In the genomic region with DNA sequence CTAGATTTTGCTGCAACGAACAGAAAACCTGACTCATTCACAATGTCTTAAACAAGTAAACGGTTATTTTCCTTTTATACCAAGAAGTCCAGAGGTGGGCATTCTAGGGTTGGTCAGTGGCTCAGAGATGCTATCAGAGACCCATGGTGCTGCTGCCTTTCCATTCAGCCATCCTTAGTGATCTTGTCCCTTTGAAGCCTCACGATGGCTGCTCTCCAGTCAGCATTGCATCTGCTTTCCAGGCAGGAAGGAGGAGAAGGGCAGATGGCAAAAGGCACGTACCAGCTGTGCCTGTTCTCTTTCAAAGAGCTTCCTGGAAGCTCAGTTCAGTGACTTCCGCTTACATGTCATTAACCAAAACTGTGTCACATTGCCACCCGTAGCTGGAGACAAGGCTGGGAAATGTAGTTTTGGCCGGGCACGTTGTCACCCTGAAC, we compare ENCODE assay signal across 8 cellular contexts. TPM values are rescaled to one million over a fixed set of nuclear protein-coding genes. Genes with fewer than 3 reads are reported as not detected.
DNase-seq lines count a peak whose midpoint lies in the region; ATAC-seq and TF ChIP-seq lines count a peak whose summit lies in the region.

No MANE protein-coding gene starts in this region.

- no peaks in the 10 kb centered on the region for H3K27me3 ChIP-seq in right atrium auricular region

- H3K4me3 Mint-ChIP-seq in activated naive CD4-positive, alpha-beta T cell treated with anti-CD3 and anti-CD28 coated beads, Interleukin-2, amount 50 U/mL, for 24 hours: peak overlapping the region; percentile 79
- peak overlapping the region; percentile 94 for H3K4me3 Mint-ChIP-seq in memory B cell

- peak overlapping the region; percentile 96 for H3K27ac Mint-ChIP-seq in activated naive CD4-positive, alpha-beta T cell treated with anti-CD3 and anti-CD28 coated beads, Interleukin-2, amount 50 U/mL, for 24 hours
- peak overlapping the region; percentile 91 for H3K27ac Mint-ChIP-seq in memory B cell

- no peaks in the 10 kb centered on the region for H3K9me3 Mint-ChIP-seq in activated naive CD4-positive, alpha-beta T cell treated with anti-CD3 and anti-CD28 coated beads, Interleukin-2, amount 50 U/mL, for 24 hours
- H3K9me3 Mint-ChIP-seq in memory B cell: no peaks in the 10 kb centered on the region

- H3K4me1 ChIP-seq in right atrium auricular region: peaks cover 0 to 28% of the 10 kb centered on the region in 2 donors

- TF ChIP-seq CTCF in right atrium auricular region (IDR thresholded peaks at IDR 0.05): no peak

- ATAC-seq in Right ventricle myocardium superior (ENCODE audit: poor library complexity) (peak; percentile 77), HG03066 (IDR thresholded peaks at IDR 0.05; ENCODE audit: low read depth, unreplicated experiment) (peak; percentile 85), memory B cell (ENCODE audit: low read depth) (peak; percentile 97)

- H3K4me1 Mint-ChIP-seq in activated naive CD4-positive, alpha-beta T cell treated with anti-CD3 and anti-CD28 coated beads, Interleukin-2, amount 50 U/mL, for 24 hours: peaks cover 16% of the 10 kb centered on the region
- peaks cover 38% of the 10 kb centered on the region for H3K4me1 Mint-ChIP-seq in memory B cell

- H3K27me3 Mint-ChIP-seq in activated naive CD4-positive, alpha-beta T cell treated with anti-CD3 and anti-CD28 coated beads, Interleukin-2, amount 50 U/mL, for 24 hours: no peaks in the 10 kb centered on the region
- H3K27me3 Mint-ChIP-seq in memory B cell: no peaks in the 10 kb centered on the region

- H3K4me3 ChIP-seq in right atrium auricular region: no peak overlapping the region

- H3K9me3 ChIP-seq in right atrium auricular region: no peaks in the 10 kb centered on the region

- DNase-seq in Right ventricle myocardium superior: peak; percentile 51
- no peak for DNase-seq in right atrium auricular region (ENCODE audit: low spot score)
- peak; percentile 23 to 24 for DNase-seq in memory B cell (ENCODE audit: low spot score in 2 of 2)
- DNase-seq in stimulated activated naive CD4-positive, alpha-beta T cell (lab: John Stamatoyannopoulos, UW): peak in 5 of 6 experiments; percentile 5 to 52 (median 48)
- DNase-seq in NCI-H2196 treated with DMSO at 0.1 percent for 48 hours (lab: John Stamatoyannopoulos, UW; ENCODE audit: unreplicated experiment): no peak

- no peaks in the 10 kb centered on the region for H3K36me3 ChIP-seq in right atrium auricular region

- H3K36me3 Mint-ChIP-seq in activated naive CD4-positive, alpha-beta T cell treated with anti-CD3 and anti-CD28 coated beads, Interleukin-2, amount 50 U/mL, for 24 hours: peaks cover 6% of the 10 kb centered on the region
- peaks cover 3% of the 10 kb centered on the region for H3K36me3 Mint-ChIP-seq in memory B cell

- intact Hi-C loops in Right ventricle myocardium superior (cut with DNase I): no loop called here

- no peak overlapping the region for H3K27ac ChIP-seq in right atrium auricular region

TF ChIP-seq in PFSK-1, 5 proteins besides CTCF, POLR2A, EP300 and RAD21:
- TF ChIP-seq TAF1 (IDR thresholded peaks at IDR 0.05; ENCODE audit: borderline replicate concordance, insufficient read depth, low read length) (no peak), FOXP2 (optimal IDR thresholded peaks at IDR 0.05; ENCODE audit: borderline replicate concordance, extremely low read depth, extremely low read length, insufficient read depth) (peak; percentile 33)

RNA-seq across cellular contexts. Expression of a gene that starts 30.1 kb away (rescaled TPM):
- total RNA-seq in Right ventricle myocardium superior (4.0 TPM), right atrium auricular region (1 to 10 TPM; 2.3 to 3.8 TPM)
- polyA plus RNA-seq in PFSK-1 (2012; ENCODE audit: insufficient read length, low read depth): 10.6 TPM

Comparison
In these comparisons a context has a peak if more than half of its experiments do, and no peak if none do; other contexts are left out.
1. DNase-seq: peak in Right ventricle myocardium superior (single experiment), memory B cell (2 of 2) and stimulated activated naive CD4-positive, alpha-beta T cell (5 of 6); none in right atrium auricular region (single experiment) and NCI-H2196 treated with DMSO at 0.1 percent for 48 hours (single experiment).
2. Peak in every context shown above with its lines, with median percentiles within 50 percentile points of each other: ATAC-seq.